Comparison of ENCODE assay signal across 19 cellular contexts in the genomic region with DNA sequence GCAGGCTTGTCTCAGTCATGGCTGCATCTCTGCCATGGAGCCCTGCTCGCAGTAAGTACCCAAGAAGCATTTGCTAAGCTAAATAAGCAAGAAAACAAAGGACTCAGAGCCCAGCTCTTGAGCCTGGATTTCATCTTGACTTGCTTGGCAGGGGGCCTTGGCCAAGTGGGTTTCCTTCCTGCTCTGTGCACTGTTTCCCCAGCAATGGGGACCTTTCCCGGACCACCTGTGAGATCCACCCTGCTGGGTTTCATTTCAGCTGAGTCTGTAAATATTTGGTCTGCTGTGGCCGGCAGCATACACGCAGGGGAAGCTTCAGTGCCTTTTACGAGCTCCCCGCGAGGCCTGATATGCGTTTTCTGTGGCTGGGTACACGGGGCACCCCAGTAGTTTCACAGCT. TPM values are rescaled to one million over a fixed set of nuclear protein-coding genes. Genes with fewer than 3 reads are reported as not detected.
DNase-seq lines count a peak whose midpoint lies in the region; ATAC-seq and TF ChIP-seq lines count a peak whose summit lies in the region.
"Had no signal": no experiment of that assay in that cellular context is flagged by ENCODE, and none has a peak within 500 bp of the region (broad histone marks: within the 10 kb centered on the region; RNA-seq: fewer than 3 reads in every experiment).

No MANE protein-coding gene starts in this region.

- TF ChIP-seq POLR2A in gastrocnemius medialis (IDR thresholded peaks at IDR 0.05), result no peak

- H3K4me1 ChIP-seq in endodermal cell (ENCODE audit: control insufficient read depth, insufficient read depth, low read length) (no peaks in the 10 kb centered on the region), gastrocnemius medialis (peaks cover 4 to 7% of the 10 kb centered on the region in 2 donors)

- H3K4me3 Mint-ChIP-seq in endodermal cell (no peak overlapping the region), MCF 10A (ENCODE audit: unreplicated experiment) (no peak overlapping the region)
- H3K4me3 Mint-ChIP-seq: T-helper 1 cell treated with Interleukin-12 subunit alpha and Interleukin-12 subunit beta and Interleukin-4 antibody, amounts not matched to agents 30 μg/mL and 1 μg/mL, for 36 hours had no signal

- CTCF ChIA-PET in MCF 10A (lab: Yijun Ruan, JAX), result interaction anchor here (0.6 to 1.7 kb wide), 4 partner anchors 18 to 533 kb away, joined by 3 to 6 read pairs (median 4); no protein-coding TSS in a partner anchor

- peak; percentile 43 for DNase-seq in NCI-H510A treated with DMSO at 0.1 percent for 48 hours (lab: John Stamatoyannopoulos, UW)
- DNase-seq in NCI-H510A (lab: John Stamatoyannopoulos, UW), result no peak
- peak; percentile 45 for DNase-seq in NCI-H2227 treated with DMSO at 0.1 percent for 48 hours (lab: John Stamatoyannopoulos, UW)
- DNase-seq in endodermal cell, result no peak
- no peak for DNase-seq in NOMO-1 (lab: John Stamatoyannopoulos, UW; ENCODE audit: unreplicated experiment in 2 of 2)
- DNase-seq in gastrocnemius medialis, result no peak
- DNase-seq in MCF 10A (ENCODE audit: unreplicated experiment), result no peak
- DNase-seq: 8988T; activated effector memory CD4-positive, alpha-beta T cell treated with anti-CD3 and anti-CD28 coated beads, Interleukin-2, amount 50 U/mL, for 16 hours; amniotic stem cell; foreskin fibroblast; KG1; left ventricle myocardium superior; NCI-H1436; tibial artery had no signal

- no peaks in the 10 kb centered on the region for H3K9me3 Mint-ChIP-seq in endodermal cell
- H3K9me3 Mint-ChIP-seq in MCF 10A (ENCODE audit: unreplicated experiment), result no peaks in the 10 kb centered on the region
- H3K9me3 Mint-ChIP-seq: T-helper 1 cell treated with Interleukin-12 subunit alpha and Interleukin-12 subunit beta and Interleukin-4 antibody, amounts not matched to agents 30 μg/mL and 1 μg/mL, for 36 hours had no signal

- H3K27me3 Mint-ChIP-seq in endodermal cell (ENCODE audit: insufficient read depth), result no peaks in the 10 kb centered on the region
- H3K27me3 Mint-ChIP-seq in MCF 10A (ENCODE audit: insufficient read depth, unreplicated experiment), result no peaks in the 10 kb centered on the region

- H3K27ac Mint-ChIP-seq in endodermal cell, result peak overlapping the region; percentile 85
- H3K27ac Mint-ChIP-seq in MCF 10A (ENCODE audit: low read depth, unreplicated experiment), result no peak overlapping the region
- H3K27ac Mint-ChIP-seq: T-helper 1 cell treated with Interleukin-12 subunit alpha and Interleukin-12 subunit beta and Interleukin-4 antibody, amounts not matched to agents 30 μg/mL and 1 μg/mL, for 36 hours had no signal

- no peak overlapping the region for H3K9ac ChIP-seq in endodermal cell (ENCODE audit: extremely low read depth, low read length, poor library complexity, severe bottlenecking)

- no peak for TF ChIP-seq CTCF in endodermal cell (conservative IDR thresholded peaks at IDR 0.05)
- no peak for TF ChIP-seq CTCF in gastrocnemius medialis (IDR thresholded peaks at IDR 0.05 in 4 of 5, conservative IDR thresholded peaks at IDR 0.05 in 1 of 5)
- no peak for TF ChIP-seq CTCF in MCF 10A (IDR thresholded peaks at IDR 0.05; ENCODE audit: unreplicated experiment)

- POLR2A ChIA-PET in MCF 10A (lab: Yijun Ruan, JAX), result no interaction called here

- H3K4me1 Mint-ChIP-seq in endodermal cell, result peaks cover 11% of the 10 kb centered on the region
- peaks cover 12% of the 10 kb centered on the region for H3K4me1 Mint-ChIP-seq in MCF 10A (ENCODE audit: insufficient read depth, unreplicated experiment)

- H3K27me3 ChIP-seq in endodermal cell (ENCODE audit: control insufficient read depth, insufficient read depth, low read length, poor library complexity, severe bottlenecking), result no peaks in the 10 kb centered on the region
- no peaks in the 10 kb centered on the region for H3K27me3 ChIP-seq in gastrocnemius medialis
- H3K27me3 ChIP-seq: tibial artery had no signal

- H3K36me3 ChIP-seq in endodermal cell (ENCODE audit: control insufficient read depth, insufficient read depth, low read length) (peaks cover 3% of the 10 kb centered on the region), gastrocnemius medialis (no peaks in the 10 kb centered on the region)

- ATAC-seq in gastrocnemius medialis (no peak), GM18909 (IDR thresholded peaks at IDR 0.05; ENCODE audit: poor library complexity, unreplicated experiment) (no peak)
- ATAC-seq: left ventricle myocardium superior had no signal

- H3K9me3 ChIP-seq in endodermal cell (ENCODE audit: control insufficient read depth, low read length) (no peaks in the 10 kb centered on the region), gastrocnemius medialis (no peaks in the 10 kb centered on the region)
- H3K9me3 ChIP-seq: tibial artery had no signal

- H3K4me3 ChIP-seq in endodermal cell (ENCODE audit: low read length), result no peak overlapping the region
- H3K4me3 ChIP-seq in gastrocnemius medialis, result no peak overlapping the region
- H3K4me3 ChIP-seq: skin epidermis, tibial artery had no signal

- in situ Hi-C loops in gastrocnemius medialis (cut with MboI; ENCODE audit: low sequenced_read_pairs in 4 of 4), result loop anchor here in 1 of 4 donors (25.0 kb wide), 1 partner anchor 518 kb away; no protein-coding TSS in a partner anchor

- BruUV-seq in MCF 10A (replicated peaks; lab: Mats Ljungman, UMichigan), result no TSS peak

- intact Hi-C loops in gastrocnemius medialis (cut with DNase I; ENCODE audit: low total_unique reads) (no loop called here), MCF 10A (cut with micrococcal nuclease) (no loop called here)

- H3K27ac ChIP-seq in endodermal cell (ENCODE audit: low read depth, low read length) (peak overlapping the region; percentile 55), gastrocnemius medialis (no peak overlapping the region)
- H3K27ac ChIP-seq: HL-60, skin epidermis, tibial artery had no signal

- H3K36me3 Mint-ChIP-seq in endodermal cell (ENCODE audit: low read depth), result peaks cover 6% of the 10 kb centered on the region
- peaks cover 11% of the 10 kb centered on the region for H3K36me3 Mint-ChIP-seq in MCF 10A (ENCODE audit: insufficient read depth, unreplicated experiment)

- 56 to 59% methylated on average over 7 to 9 of the region's 9 CpGs for WGBS in endodermal cell (ENCODE audit: insufficient coverage in 1 of 2, insufficient read length in 1 of 2), 2 experiments

RNA-seq across cellular contexts. Expression of a gene that starts 12.4 kb away (rescaled TPM):
- 1 to 10 TPM in 1 of 2 donors, under 1 TPM in 1; 0.53 to 1.2 TPM for total RNA-seq in endodermal cell
- 2.4 TPM for polyA plus RNA-seq in endodermal cell (2013, experiment 1 of 2)
- polyA plus RNA-seq in endodermal cell (2013, experiment 2 of 2), result 2.6 TPM
- total RNA-seq in gastrocnemius medialis, result under 1 TPM in 1 of 4 donors, not detected in 3; 0.10 TPM
- 0.20 and 0.21 TPM in 2 replicates for total RNA-seq in MCF 10A (2022)
- total RNA-seq: left ventricle myocardium superior had no signal

RNA-seq across cellular contexts. Expression of a gene that starts 42.5 kb away (rescaled TPM):
- total RNA-seq in endodermal cell (10 to 100 TPM; 69.2 to 74.6 TPM), gastrocnemius medialis (10 to 100 TPM; 13.7 to 19.8 (median 18.4) TPM), MCF 10A (2022) (98.6 and 118 TPM in 2 replicates)
- 49.7 TPM for polyA plus RNA-seq in endodermal cell (2013, experiment 1 of 2)
- polyA plus RNA-seq in endodermal cell (2013, experiment 2 of 2), result 37.0 TPM

RNA-seq across cellular contexts. Expression of a gene that starts 42.8 kb away (rescaled TPM):
- 100 to 1,000 TPM; 130 to 153 TPM for total RNA-seq in endodermal cell
- polyA plus RNA-seq in endodermal cell (2013, experiment 1 of 2), result 105 TPM
- 88.3 TPM for polyA plus RNA-seq in endodermal cell (2013, experiment 2 of 2)
- total RNA-seq in gastrocnemius medialis, result 10 to 100 TPM; 29.8 to 60.0 (median 56.1) TPM
- total RNA-seq in MCF 10A (2022), result 135 and 137 TPM in 2 replicates

Comparison
In these comparisons a context has a peak if more than half of its experiments do, and no peak if none do; other contexts are left out.
1. DNase-seq: peak in NCI-H510A treated with DMSO at 0.1 percent for 48 hours (single experiment) and NCI-H2227 treated with DMSO at 0.1 percent for 48 hours (single experiment); none in NCI-H510A (single experiment), endodermal cell (single experiment), NOMO-1 (0 of 2), gastrocnemius medialis (0 of 2) and MCF 10A (single experiment).